Comparison of ENCODE assay signal across 18 cellular contexts in genomic region chr19:1663854-1664253, GRCh38. TPM values are rescaled to one million over a fixed set of nuclear protein-coding genes. Genes with fewer than 3 reads are reported as not detected.
DNase-seq lines count a peak whose midpoint lies in the region; ATAC-seq and TF ChIP-seq lines count a peak whose summit lies in the region.
"Had no signal": no experiment of that assay in that cellular context is flagged by ENCODE, and none has a peak within 500 bp of the region (broad histone marks: within the 10 kb centered on the region; RNA-seq: fewer than 3 reads in every experiment).

No MANE protein-coding gene starts in this region.

- H3K27ac ChIP-seq in OCI-LY7 (ENCODE audit: low read depth, low read length, poor library complexity, severe bottlenecking) (peak overlapping the region; percentile 54), heart right ventricle (no peak overlapping the region)
- H3K27ac ChIP-seq: A549, KMS-11, thoracic aorta had no signal

- H3K4me3 ChIP-seq in GM06990 (replicated peaks; ENCODE audit: low read depth, low read length) (no peak overlapping the region), OCI-LY7 (ENCODE audit: low read depth, low read length, poor library complexity, severe bottlenecking) (no peak overlapping the region), heart right ventricle (no peak overlapping the region)
- H3K4me3 ChIP-seq: A549, thoracic aorta had no signal

- H3K4me3 Mint-ChIP-seq in activated CD4-positive, alpha-beta memory T cell treated with anti-CD3 and anti-CD28 coated beads for 36 hours: no peak overlapping the region
- H3K4me3 Mint-ChIP-seq in activated CD4-positive, alpha-beta memory T cell treated with anti-CD3 and anti-CD28 coated beads, Interleukin-2, amount 10 ng/mL, durations not matched to agents 7 days and 5 days: no peak overlapping the region
- H3K4me3 Mint-ChIP-seq: effector memory CD8-positive, alpha-beta T cell; T-cell had no signal

- 63 to 72% methylated on average over 13 of the region's 13 CpGs for WGBS in heart right ventricle, 2 donors

- no peak overlapping the region for H2AFZ ChIP-seq in OCI-LY7 (ENCODE audit: low read length)

- CTCF ChIA-PET in activated CD4-positive, alpha-beta memory T cell treated with anti-CD3 and anti-CD28 coated beads for 36 hours (lab: Charles Lee): interaction anchor here (1.0 to 1.4 kb wide), 3 partner anchors 8 to 162 kb away, joined by 3 to 5 read pairs (median 3); no protein-coding TSS in a partner anchor
- CTCF ChIA-PET in activated CD4-positive, alpha-beta memory T cell treated with anti-CD3 and anti-CD28 coated beads, Interleukin-2, amount 10 ng/mL, durations not matched to agents 7 days and 5 days (lab: Charles Lee): interaction anchor here (0.7 kb wide), 1 partner anchor 162 kb away, joined by 3 read pairs; no protein-coding TSS in a partner anchor
- CTCF ChIA-PET in OCI-LY7 (lab: Charles Lee; ENCODE audit: unreplicated experiment): no interaction called here

- H3K4me1 ChIP-seq in OCI-LY7 (ENCODE audit: insufficient read depth, low read length, poor library complexity, severe bottlenecking) (peaks cover 70% of the 10 kb centered on the region), heart right ventricle (peaks cover 0 to 6% (median 5%) of the 10 kb centered on the region in 9 donors)

- H3K27me3 Mint-ChIP-seq in activated CD4-positive, alpha-beta memory T cell treated with anti-CD3 and anti-CD28 coated beads for 36 hours: peaks cover 17% of the 10 kb centered on the region
- H3K27me3 Mint-ChIP-seq in activated CD4-positive, alpha-beta memory T cell treated with anti-CD3 and anti-CD28 coated beads, Interleukin-2, amount 10 ng/mL, durations not matched to agents 7 days and 5 days: peaks cover 20% of the 10 kb centered on the region

- H3K9me3 ChIP-seq in OCI-LY7 (ENCODE audit: low read length) (peaks cover 14% of the 10 kb centered on the region; the same call in 1 of the 2 replicates), heart right ventricle (no peaks in the 10 kb centered on the region)
- H3K9me3 ChIP-seq: A549, thoracic aorta had no signal

- POLR2A ChIA-PET in activated CD4-positive, alpha-beta memory T cell treated with anti-CD3 and anti-CD28 coated beads for 36 hours (lab: Charles Lee): no interaction called here
- POLR2A ChIA-PET in activated CD4-positive, alpha-beta memory T cell treated with anti-CD3 and anti-CD28 coated beads, Interleukin-2, amount 10 ng/mL, durations not matched to agents 7 days and 5 days (lab: Charles Lee): no interaction called here
- POLR2A ChIA-PET in OCI-LY7 (lab: Charles Lee): interaction anchor here (0.6 to 0.7 kb wide), 2 partner anchors 11 to 506 kb away, joined by 4 read pairs; no protein-coding TSS in a partner anchor

- H3K79me2 ChIP-seq in OCI-LY7 (ENCODE audit: insufficient read depth, low read depth, low read length): no peaks in the 10 kb centered on the region

- TF ChIP-seq CTCF in GM06990 (IDR thresholded peaks at IDR 0.05; ENCODE audit: insufficient read depth, low read length, poor library complexity, severe bottlenecking): no peak
- TF ChIP-seq CTCF in OCI-LY7 (conservative IDR thresholded peaks at IDR 0.05; ENCODE audit: low read length): no peak
- no peak for TF ChIP-seq CTCF in heart right ventricle (IDR thresholded peaks at IDR 0.05)

- no peaks in the 10 kb centered on the region for H3K36me3 Mint-ChIP-seq in activated CD4-positive, alpha-beta memory T cell treated with anti-CD3 and anti-CD28 coated beads for 36 hours
- no peaks in the 10 kb centered on the region for H3K36me3 Mint-ChIP-seq in activated CD4-positive, alpha-beta memory T cell treated with anti-CD3 and anti-CD28 coated beads, Interleukin-2, amount 10 ng/mL, durations not matched to agents 7 days and 5 days (ENCODE audit: low read depth)
- H3K36me3 Mint-ChIP-seq: T-cell had no signal

- H3K27me3 ChIP-seq in GM06990 (replicated peaks; ENCODE audit: control insufficient read depth, insufficient read depth, low read length) (no peaks in the 10 kb centered on the region), heart right ventricle (peaks cover 6 to 53% (median 36%) of the 10 kb centered on the region in 7 donors)

- H3K36me3 ChIP-seq in GM06990 (ENCODE audit: control insufficient read depth, insufficient read depth, low read length): no peaks in the 10 kb centered on the region
- H3K36me3 ChIP-seq in OCI-LY7 (ENCODE audit: insufficient read depth, low read length): peaks cover 5% of the 10 kb centered on the region
- H3K36me3 ChIP-seq in heart right ventricle: no peaks in the 10 kb centered on the region
- H3K36me3 ChIP-seq: thoracic aorta had no signal

- H3K27ac Mint-ChIP-seq in activated CD4-positive, alpha-beta memory T cell treated with anti-CD3 and anti-CD28 coated beads for 36 hours: no peak overlapping the region
- H3K27ac Mint-ChIP-seq in activated CD4-positive, alpha-beta memory T cell treated with anti-CD3 and anti-CD28 coated beads, Interleukin-2, amount 10 ng/mL, durations not matched to agents 7 days and 5 days: no peak overlapping the region
- H3K27ac Mint-ChIP-seq: effector memory CD8-positive, alpha-beta T cell; T-cell had no signal

- ATAC-seq in GM21723 (IDR thresholded peaks at IDR 0.05; ENCODE audit: unreplicated experiment) (no peak), heart right ventricle (no peak)
- ATAC-seq: A549; effector memory CD8-positive, alpha-beta T cell; left lobe of liver; T-cell had no signal

- peaks cover 17% of the 10 kb centered on the region for H3K4me1 Mint-ChIP-seq in activated CD4-positive, alpha-beta memory T cell treated with anti-CD3 and anti-CD28 coated beads for 36 hours (ENCODE audit: low read depth)
- peaks cover 11% of the 10 kb centered on the region for H3K4me1 Mint-ChIP-seq in activated CD4-positive, alpha-beta memory T cell treated with anti-CD3 and anti-CD28 coated beads, Interleukin-2, amount 10 ng/mL, durations not matched to agents 7 days and 5 days

- no peaks in the 10 kb centered on the region for H3K9me2 ChIP-seq in OCI-LY7 (ENCODE audit: insufficient read depth, low read length)

- H3K9me3 Mint-ChIP-seq in activated CD4-positive, alpha-beta memory T cell treated with anti-CD3 and anti-CD28 coated beads for 36 hours: no peaks in the 10 kb centered on the region
- H3K9me3 Mint-ChIP-seq in activated CD4-positive, alpha-beta memory T cell treated with anti-CD3 and anti-CD28 coated beads, Interleukin-2, amount 10 ng/mL, durations not matched to agents 7 days and 5 days: no peaks in the 10 kb centered on the region
- H3K9me3 Mint-ChIP-seq: effector memory CD8-positive, alpha-beta T cell; T-cell had no signal

- DNase-seq in activated CD4-positive, alpha-beta memory T cell treated with anti-CD3 and anti-CD28 coated beads for 36 hours: peak; percentile 81
- DNase-seq in activated CD4-positive, alpha-beta memory T cell treated with anti-CD3 and anti-CD28 coated beads, Interleukin-2, amount 10 ng/mL, durations not matched to agents 7 days and 5 days: no peak
- DNase-seq in GM06990 (ENCODE audit: extremely low read depth, insufficient read length) (peak; percentile 76), OCI-LY7 (ENCODE audit: low spot score) (no peak), heart right ventricle (no peak), cortex of kidney (lab: John Stamatoyannopoulos, UW) (no peak)
- DNase-seq in stimulated activated CD4-positive, alpha-beta T cell treated with anti-CD3 and anti-CD28 coated beads, Interleukin-1b, Interleukin-23, amount 100 ng/mL, for 4 hours (ENCODE audit: low read depth in 2 of 2): peak; percentile 23 to 31
- DNase-seq: activated naive CD4-positive, alpha-beta T cell treated with anti-CD3 and anti-CD28 coated beads, Interleukin-2, amount 50 U/mL, for 16 hours; C1 segment of cervical spinal cord; effector memory CD8-positive, alpha-beta T cell; NCI-H1092; NCI-H510A treated with DMSO at 0.1 percent for 48 hours; T-cell had no signal

- no TSS peak for BruUV-seq in OCI-LY7 (replicated peaks; lab: Mats Ljungman, UMichigan)

- no peaks in the 10 kb centered on the region for H4K20me1 ChIP-seq in OCI-LY7 (ENCODE audit: insufficient read depth, low read length)

- H3K4me2 ChIP-seq in OCI-LY7 (ENCODE audit: low read length): peak overlapping the region; percentile 51
- H3K4me2 ChIP-seq: A549, KMS-11 had no signal

- intact Hi-C loops in activated CD4-positive, alpha-beta memory T cell treated with anti-CD3 and anti-CD28 coated beads for 36 hours (cut with micrococcal nuclease): no loop called here
- intact Hi-C loops in OCI-LY7 (cut with micrococcal nuclease; ENCODE audit: unreplicated experiment): no loop called here
- intact Hi-C loops in heart right ventricle (cut with DNase I): loop anchor here in 2 of 10 donors (5.0 to 10.0 kb wide), 2 partner anchors 47 to 119 kb away; no protein-coding TSS in a partner anchor

RNA-seq across cellular contexts. Expression of gene TCF3, which starts 11.4 kb away (rescaled TPM):
- 10 to 100 TPM; 88.9 to 95.5 TPM for total RNA-seq in activated CD4-positive, alpha-beta memory T cell treated with anti-CD3 and anti-CD28 coated beads for 36 hours
- 10 to 100 TPM; 67.3 to 71.2 TPM for total RNA-seq in activated CD4-positive, alpha-beta memory T cell treated with anti-CD3 and anti-CD28 coated beads, Interleukin-2, amount 10 ng/mL, durations not matched to agents 7 days and 5 days
- total RNA-seq in OCI-LY7 (2014; rRNA removed; shearing (Covaris generic)): 413 and 518 TPM in 2 replicates
- total RNA-seq in OCI-LY7 (2022) (811 and 878 TPM in 2 replicates), heart right ventricle (10 to 100 TPM; 12.4 to 29.2 (median 17.9) TPM)
- 10 to 100 TPM; 20.1 to 38.1 TPM for polyA plus RNA-seq in heart right ventricle

RNA-seq across cellular contexts. Expression of gene UQCR11, which starts 58.6 kb away (rescaled TPM):
- 100 to 1,000 TPM; 266 to 277 TPM for total RNA-seq in activated CD4-positive, alpha-beta memory T cell treated with anti-CD3 and anti-CD28 coated beads for 36 hours
- total RNA-seq in activated CD4-positive, alpha-beta memory T cell treated with anti-CD3 and anti-CD28 coated beads, Interleukin-2, amount 10 ng/mL, durations not matched to agents 7 days and 5 days: 100 to 1,000 TPM; 177 to 191 TPM
- total RNA-seq in OCI-LY7 (2014; rRNA removed; shearing (Covaris generic)): 85.3 and 86.2 TPM in 2 replicates
- total RNA-seq in OCI-LY7 (2022) (143 and 187 TPM in 2 replicates), heart right ventricle (1,000 to 10,000 TPM in 2 of 10 donors, 100 to 1,000 TPM in 8; 569 to 1,132 (median 804) TPM)
- 100 to 1,000 TPM; 141 to 382 TPM for polyA plus RNA-seq in heart right ventricle

Comparison
In these comparisons a context has a peak if more than half of its experiments do, and no peak if none do; other contexts are left out.
1. DNase-seq: peak in activated CD4-positive, alpha-beta memory T cell treated with anti-CD3 and anti-CD28 coated beads for 36 hours (single experiment), GM06990 (single experiment) and stimulated activated CD4-positive, alpha-beta T cell treated with anti-CD3 and anti-CD28 coated beads, Interleukin-1b, Interleukin-23, amount 100 ng/mL, for 4 hours (2 of 2); none in activated CD4-positive, alpha-beta memory T cell treated with anti-CD3 and anti-CD28 coated beads, Interleukin-2, amount 10 ng/mL, durations not matched to agents 7 days and 5 days (single experiment), OCI-LY7 (single experiment), heart right ventricle (0 of 2) and cortex of kidney (single experiment).
2. RNA of gene TCF3, which starts 11.4 kb away (total RNA-seq): 413 to 878 TPM in OCI-LY7; 88.9 to 95.5 TPM in activated CD4-positive, alpha-beta memory T cell treated with anti-CD3 and anti-CD28 coated beads for 36 hours, 67.3 to 71.2 TPM in activated CD4-positive, alpha-beta memory T cell treated with anti-CD3 and anti-CD28 coated beads, Interleukin-2, amount 10 ng/mL, durations not matched to agents 7 days and 5 days and 12.4 to 29.2 TPM in heart right ventricle; every median in the first group is over 4 times any median in the second.